In the genomic region with DNA sequence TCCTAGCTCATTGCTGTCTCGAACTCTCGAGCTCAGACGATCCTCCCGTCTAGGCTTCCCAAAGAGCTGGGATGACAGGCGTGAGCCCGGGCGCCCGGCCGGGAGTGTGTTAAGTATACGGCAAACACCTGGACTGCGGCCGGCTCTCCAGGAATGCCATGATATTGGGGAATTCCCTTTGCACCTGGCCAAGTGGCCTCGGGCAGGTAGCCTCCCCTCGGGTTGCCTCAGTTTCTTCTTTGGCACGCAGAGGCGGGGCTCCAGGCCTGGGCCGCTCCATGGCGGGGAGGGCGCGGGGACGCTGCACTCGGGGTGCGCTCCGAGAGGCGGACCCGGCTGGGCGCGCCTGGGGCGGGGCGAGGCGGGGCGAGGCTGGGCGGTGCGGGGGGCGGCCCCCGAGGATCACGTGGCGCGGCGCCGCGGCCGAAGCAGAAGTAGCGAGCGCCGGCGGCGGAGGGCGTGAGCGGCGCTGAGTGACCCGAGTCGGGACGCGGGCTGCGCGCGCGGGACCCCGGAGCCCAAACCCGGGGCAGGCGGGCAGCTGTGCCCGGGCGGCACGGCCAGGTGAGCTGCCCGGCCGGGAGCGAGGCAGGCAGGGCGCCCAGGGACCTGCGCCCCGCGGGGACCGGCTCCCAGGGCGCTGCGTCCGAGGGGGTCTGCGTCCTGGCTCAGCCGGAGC, we compare ENCODE assay signal across 8 cellular contexts. TPM values are rescaled to one million over a fixed set of nuclear protein-coding genes. Genes with fewer than 3 reads are reported as not detected.
DNase-seq lines count a peak whose midpoint lies in the region; ATAC-seq and TF ChIP-seq lines count a peak whose summit lies in the region.

A gene (plus strand): TSS at position 431 of the 679 bp plus-strand sequence. CDS start 6,699 bp downstream, outside the sequence.

- H3K27me3 ChIP-seq in AG04450 (ENCODE audit: control insufficient read depth, insufficient read depth, low read length) (peaks cover 21% of the 10 kb centered on the region), esophagus squamous epithelium (peaks cover 0 to 32% (median 0%) of the 10 kb centered on the region in 4 donors), stomach (peaks cover 0 to 44% (median 15%) of the 10 kb centered on the region in 3 donors)

- H3K4me3 ChIP-seq in AG04450 (ENCODE audit: low read depth, low read length) (peak within 1 kb of the TSS; percentile 40), esophagus squamous epithelium (peak within 1 kb of the TSS; percentile 57 to 94 (median 86)), stomach (peak within 1 kb of the TSS; percentile 64 to 84 (median 74))

- no peaks in the 10 kb centered on the region for H3K36me3 Mint-ChIP-seq in natural killer cell treated with Interleukin-12 subunit alpha and Interleukin-12 subunit beta and Interleukin-15 and Interleukin-18, amount 100 ng/mL, for 72 hours

- peak in 2 of 4 donors; percentile 57 to 76 for TF ChIP-seq POLR2A in esophagus squamous epithelium (IDR thresholded peaks at IDR 0.05)
- TF ChIP-seq POLR2A in stomach (IDR thresholded peaks at IDR 0.05), result no peak

- intact Hi-C loops in esophagus squamous epithelium (cut with DNase I) (no loop called here), stomach (cut with DNase I; ENCODE audit: low total_unique reads) (no loop called here)

- peak within 1 kb of the TSS; percentile 94 for H3K4me3 Mint-ChIP-seq in natural killer cell treated with Interleukin-12 subunit alpha and Interleukin-12 subunit beta and Interleukin-15 and Interleukin-18, amount 100 ng/mL, for 72 hours

- WGBS in esophagus squamous epithelium, 2 donors, result 0 to 2% methylated on average over 1 to 12 of the region's 78 CpGs
- WGBS in stomach, 5 donors, result 0 to 3% (median 1%) methylated on average over 14 to 77 of the region's 78 CpGs

- H3K27ac ChIP-seq in AG04450 (ENCODE audit: low read depth, low read length) (no peak within 1 kb of the TSS), esophagus squamous epithelium (peak within 1 kb of the TSS; percentile 56 to 85 (median 79)), stomach (peak within 1 kb of the TSS; percentile 34 to 88 (median 74))

- H3K9me3 Mint-ChIP-seq in natural killer cell treated with Interleukin-12 subunit alpha and Interleukin-12 subunit beta and Interleukin-15 and Interleukin-18, amount 100 ng/mL, for 72 hours, result no peaks in the 10 kb centered on the region

- CTCF ChIA-PET in AG04450 (lab: Charles Lee), result no interaction called here

- H3K4me1 ChIP-seq in esophagus squamous epithelium, result peaks cover 6 to 21% (median 10%) of the 10 kb centered on the region in 3 donors
- peaks cover 8 to 28% (median 20%) of the 10 kb centered on the region in 4 donors for H3K4me1 ChIP-seq in stomach

- H3K9me3 ChIP-seq in AG04450 (ENCODE audit: control insufficient read depth, insufficient read depth, low read length) (no peaks in the 10 kb centered on the region), esophagus squamous epithelium (no peaks in the 10 kb centered on the region), stomach (no peaks in the 10 kb centered on the region)

- DNase-seq in AG04450 (ENCODE audit: low read depth, low spot score) (no peak), NOMO-1 (lab: John Stamatoyannopoulos, UW; ENCODE audit: unreplicated experiment in 2 of 2) (peak; percentile 64 to 85), activated T-cell treated with anti-CD3 and anti-CD28 coated beads for 1 hour (ENCODE audit: low read depth) (peak; percentile 51), esophagus squamous epithelium (lab: John Stamatoyannopoulos, UW) (peak; percentile 26), stomach (peak; percentile 82)
- peak; percentile 90 for DNase-seq in natural killer cell treated with Interleukin-12 subunit alpha and Interleukin-12 subunit beta and Interleukin-15 and Interleukin-18, amount 100 ng/mL, for 72 hours (ENCODE audit: low spot score)

- peak within 1 kb of the TSS; percentile 28 to 85 for H3K27ac Mint-ChIP-seq in natural killer cell treated with Interleukin-12 subunit alpha and Interleukin-12 subunit beta and Interleukin-15 and Interleukin-18, amount 100 ng/mL, for 72 hours

- H3K36me3 ChIP-seq in esophagus squamous epithelium, result no peaks in the 10 kb centered on the region
- no peaks in the 10 kb centered on the region for H3K36me3 ChIP-seq in stomach

- TF ChIP-seq EP300 in stomach (IDR thresholded peaks at IDR 0.05), result no peak

- H3K27me3 Mint-ChIP-seq in natural killer cell treated with Interleukin-12 subunit alpha and Interleukin-12 subunit beta and Interleukin-15 and Interleukin-18, amount 100 ng/mL, for 72 hours, result no peaks in the 10 kb centered on the region

- H3K4me1 Mint-ChIP-seq in natural killer cell treated with Interleukin-12 subunit alpha and Interleukin-12 subunit beta and Interleukin-15 and Interleukin-18, amount 100 ng/mL, for 72 hours (ENCODE audit: low read depth in 2 of 2), result peaks cover 29 to 30% of the 10 kb centered on the region in 2 donors

- POLR2A ChIA-PET in AG04450 (lab: Yijun Ruan, JAX), result no interaction called here

- ATAC-seq in GM18868 (IDR thresholded peaks at IDR 0.05; ENCODE audit: unreplicated experiment) (peak; percentile 80), HG03060 (IDR thresholded peaks at IDR 0.05; ENCODE audit: low read depth, unreplicated experiment) (peak; percentile 34)
- peak; percentile 99 to 100 for ATAC-seq in natural killer cell treated with Interleukin-12 subunit alpha and Interleukin-12 subunit beta and Interleukin-15 and Interleukin-18, amount 100 ng/mL, for 72 hours

- TF ChIP-seq CTCF in AG04450 (IDR thresholded peaks at IDR 0.05; ENCODE audit: low read depth, low read length) (no peak), esophagus squamous epithelium (IDR thresholded peaks at IDR 0.05) (no peak), stomach (IDR thresholded peaks at IDR 0.05) (no peak)

RNA-seq across cellular contexts. Expression of the gene that starts here (rescaled TPM):
- polyA plus RNA-seq in AG04450 (2011; rRNA removed), result 0.07 and 0.16 TPM in 2 replicates
- polyA minus RNA-seq in AG04450 (2011; rRNA and poly(A)+ RNA removed), result 0.30 and 0.74 TPM in 2 replicates
- total RNA-seq in esophagus squamous epithelium, result 10 to 100 TPM in 2 of 4 donors, 1 to 10 TPM in 2; 5.3 to 15.8 (median 9.5) TPM
- 100 to 1,000 TPM in 1 of 2 donors, 10 to 100 TPM in 1; 73.4 to 101 TPM for total RNA-seq in natural killer cell treated with Interleukin-12 subunit alpha and Interleukin-12 subunit beta and Interleukin-15 and Interleukin-18, amount 100 ng/mL, for 72 hours
- 10 to 100 TPM in 4 of 5 donors, 1 to 10 TPM in 1; 8.1 to 68.5 (median 14.6) TPM for total RNA-seq in stomach
- polyA plus RNA-seq in stomach, result 1 to 10 TPM in 2 of 3 donors, under 1 TPM in 1; 0.87 to 4.1 (median 2.0) TPM

Comparison
In these comparisons a context has a peak if more than half of its experiments do, and no peak if none do; other contexts are left out.
1. ATAC-seq: peak in every context shown above with its lines; median percentile 100 in natural killer cell treated with Interleukin-12 subunit alpha and Interleukin-12 subunit beta and Interleukin-15 and Interleukin-18, amount 100 ng/mL, for 72 hours; 80 in GM18868; 34 in HG03060.